19 cellular contexts compared by ENCODE assay signal in genomic region chr12:34406996-34407300, GRCh38.
DNase-seq lines count a peak whose midpoint lies in the region; ATAC-seq and TF ChIP-seq lines count a peak whose summit lies in the region.
"Had no signal": no experiment of that assay in that cellular context is flagged by ENCODE, and none has a peak within 500 bp of the region (broad histone marks: within the 10 kb centered on the region; RNA-seq: fewer than 3 reads in every experiment).

No MANE protein-coding gene starts in this region.

- H3K36me3 Mint-ChIP-seq in immature natural killer cell = peaks cover 0 to 3% (median 0%) of the 10 kb centered on the region in 3 donors

- no peaks in the 10 kb centered on the region for H3K4me1 Mint-ChIP-seq in immature natural killer cell
- H3K4me1 Mint-ChIP-seq: activated naive CD4-positive, alpha-beta T cell treated with anti-CD3 and anti-CD28 coated beads, Interleukin-2, amount 50 U/mL, for 24 hours; memory B cell; nephron had no signal

- TF ChIP-seq POLR2A in transverse colon (IDR thresholded peaks at IDR 0.05) = no peak
- TF ChIP-seq POLR2A in gastroesophageal sphincter (IDR thresholded peaks at IDR 0.05) = no peak

- TF ChIP-seq EP300 in transverse colon (IDR thresholded peaks at IDR 0.05; ENCODE audit: low read depth) (no peak), gastroesophageal sphincter (IDR thresholded peaks at IDR 0.05) (no peak)

- H3K4me3 ChIP-seq in heart right ventricle = no peak overlapping the region
- H3K4me3 ChIP-seq in RWPE2 (ENCODE audit: severe bottlenecking) = no peak overlapping the region
- H3K4me3 ChIP-seq in transverse colon = no peak overlapping the region
- H3K4me3 ChIP-seq in gastroesophageal sphincter = no peak overlapping the region

- H3K27ac Mint-ChIP-seq in immature natural killer cell = no peak overlapping the region
- H3K27ac Mint-ChIP-seq: activated naive CD4-positive, alpha-beta T cell treated with anti-CD3 and anti-CD28 coated beads, Interleukin-2, amount 50 U/mL, for 24 hours; memory B cell; nephron; T-helper 2 cell treated with Interferon-gamma antibody and Interleukin-4, amounts not matched to agents 5 μg/mL and 100 μg/mL, for 36 hours; type B pancreatic cell had no signal

- H3K4me1 ChIP-seq in heart right ventricle (no peaks in the 10 kb centered on the region), RWPE2 (ENCODE audit: insufficient read depth, poor library complexity, severe bottlenecking) (no peaks in the 10 kb centered on the region), transverse colon (no peaks in the 10 kb centered on the region), gastroesophageal sphincter (no peaks in the 10 kb centered on the region)

- peaks cover 0 to 2% (median 0%) of the 10 kb centered on the region in 3 donors for H3K27me3 Mint-ChIP-seq in immature natural killer cell (ENCODE audit: low read depth in 3 of 3)
- H3K27me3 Mint-ChIP-seq: activated naive CD4-positive, alpha-beta T cell treated with anti-CD3 and anti-CD28 coated beads, Interleukin-2, amount 50 U/mL, for 24 hours; memory B cell; type B pancreatic cell had no signal

- H3K9me3 ChIP-seq in heart right ventricle (peaks cover 0 to 100% (median 59%) of the 10 kb centered on the region in 11 donors), RWPE2 (ENCODE audit: severe bottlenecking) (peaks cover 6% of the 10 kb centered on the region), transverse colon (peaks cover 50 to 84% of the 10 kb centered on the region in 2 donors), gastroesophageal sphincter (peaks cover 0 to 100% (median 0%) of the 10 kb centered on the region in 3 donors)

- ATAC-seq in Right ventricle myocardium inferior (no peak), heart right ventricle (no peak), RWPE2 (ENCODE audit: low read depth) (no peak), left lobe of liver (no peak), gastroesophageal sphincter (no peak)
- ATAC-seq: PC-3 had no signal

- H3K27ac ChIP-seq in heart right ventricle (no peak overlapping the region), RWPE2 (ENCODE audit: poor library complexity, severe bottlenecking) (no peak overlapping the region), transverse colon (no peak overlapping the region), gastroesophageal sphincter (no peak overlapping the region)
- H3K27ac ChIP-seq: epithelial cell of prostate had no signal

- no peak overlapping the region for H3K4me3 Mint-ChIP-seq in immature natural killer cell
- H3K4me3 Mint-ChIP-seq: activated naive CD4-positive, alpha-beta T cell treated with anti-CD3 and anti-CD28 coated beads, Interleukin-2, amount 50 U/mL, for 24 hours; memory B cell; nephron; T-helper 2 cell treated with Interferon-gamma antibody and Interleukin-4, amounts not matched to agents 5 μg/mL and 100 μg/mL, for 36 hours; type B pancreatic cell had no signal

- intact Hi-C loops in Right ventricle myocardium inferior (cut with DNase I) = no loop called here
- intact Hi-C loops in heart right ventricle (cut with DNase I) = no loop called here
- intact Hi-C loops in transverse colon (cut with DNase I; ENCODE audit: low total_unique reads) = no loop called here

- DNase-seq in Right ventricle myocardium inferior (ENCODE audit: missing footprints) = peak; percentile 47
- DNase-seq in heart right ventricle = no peak
- DNase-seq in RWPE2 (ENCODE audit: low spot score) = peak; percentile 20
- DNase-seq in left lobe of liver (ENCODE audit: low spot score) = peak; percentile 8
- DNase-seq in transverse colon = peak; percentile 4
- no peak for DNase-seq in immature natural killer cell
- no peak for DNase-seq in COR-L47 (lab: John Stamatoyannopoulos, UW)
- DNase-seq: cortex of kidney; NCI-H1417 treated with DMSO at 0.1 percent for 48 hours; NCI-H69; PC-3; stimulated activated naive CD4-positive, alpha-beta T cell treated with Interleukin-2 at 50 U/mL for 16 hours had no signal

- H3K9me3 Mint-ChIP-seq in immature natural killer cell = peaks cover 27 to 79% (median 67%) of the 10 kb centered on the region in 6 donors
- H3K9me3 Mint-ChIP-seq: type B pancreatic cell had no signal

- H3K36me3 ChIP-seq in heart right ventricle = no peaks in the 10 kb centered on the region
- no peaks in the 10 kb centered on the region for H3K36me3 ChIP-seq in RWPE2 (ENCODE audit: low read depth)
- no peaks in the 10 kb centered on the region for H3K36me3 ChIP-seq in transverse colon
- no peaks in the 10 kb centered on the region for H3K36me3 ChIP-seq in gastroesophageal sphincter

- H3K27me3 ChIP-seq in heart right ventricle (no peaks in the 10 kb centered on the region), RWPE2 (ENCODE audit: insufficient read depth, poor library complexity, severe bottlenecking) (no peaks in the 10 kb centered on the region), transverse colon (no peaks in the 10 kb centered on the region), gastroesophageal sphincter (peaks cover 5% of the 10 kb centered on the region)

- TF ChIP-seq CTCF in heart right ventricle (IDR thresholded peaks at IDR 0.05) = no peak
- no peak for TF ChIP-seq CTCF in RWPE2 (IDR thresholded peaks at IDR 0.05; ENCODE audit: poor library complexity, severe bottlenecking)
- no peak for TF ChIP-seq CTCF in transverse colon (IDR thresholded peaks at IDR 0.05)
- no peak for TF ChIP-seq CTCF in gastroesophageal sphincter (IDR thresholded peaks at IDR 0.05)

- in situ Hi-C loops in transverse colon (cut with MboI; ENCODE audit: low pct_ligation_motif_present in 1 of 4, low pct_unique_long_range_greater_than_20kb in 1 of 4, low sequenced_read_pairs in 3 of 4) = no loop called here

- WGBS in heart right ventricle, 2 donors = 70% methylated on average over 8 of the region's 8 CpGs
- WGBS in transverse colon (ENCODE audit: low coverage in 1 of 2), 2 donors = 88% methylated on average over 8 of the region's 8 CpGs; no CpG with 5 or more reads in 1 of the 2 donors
- 63 to 74% methylated on average over 2 to 5 of the region's 8 CpGs for WGBS in gastroesophageal sphincter (ENCODE audit: low coverage in 1 of 2), 2 donors

Comparison
In these comparisons a context has a peak if more than half of its experiments do, and no peak if none do; other contexts are left out.
1. DNase-seq: peak in Right ventricle myocardium inferior (single experiment), RWPE2 (single experiment), left lobe of liver (single experiment) and transverse colon (single experiment); none in heart right ventricle (0 of 2), immature natural killer cell (0 of 3) and COR-L47 (single experiment).